3 cellular contexts compared by ENCODE assay signal in genomic region chr6:41446132-41446531, GRCh38.
TF ChIP-seq lines count a peak whose summit lies in the region.

No MANE protein-coding gene starts in this region.

TF ChIP-seq in HepG2, 621 proteins besides CTCF, POLR2A, EP300 and RAD21:
- 0 out of 2 replicates have a peak, but pooled peaks have one; percentile 15 for TF ChIP-seq ZNF121 (CRISPR knock-in tag; IDR thresholded peaks at IDR 0.05)
- no peak for TF ChIP-seq KLF6 (CRISPR knock-in tag; IDR thresholded peaks at IDR 0.05)

TF ChIP-seq in WTC11, 78 proteins besides CTCF, POLR2A, EP300 and RAD21:
- TF ChIP-seq, protein P1, sequence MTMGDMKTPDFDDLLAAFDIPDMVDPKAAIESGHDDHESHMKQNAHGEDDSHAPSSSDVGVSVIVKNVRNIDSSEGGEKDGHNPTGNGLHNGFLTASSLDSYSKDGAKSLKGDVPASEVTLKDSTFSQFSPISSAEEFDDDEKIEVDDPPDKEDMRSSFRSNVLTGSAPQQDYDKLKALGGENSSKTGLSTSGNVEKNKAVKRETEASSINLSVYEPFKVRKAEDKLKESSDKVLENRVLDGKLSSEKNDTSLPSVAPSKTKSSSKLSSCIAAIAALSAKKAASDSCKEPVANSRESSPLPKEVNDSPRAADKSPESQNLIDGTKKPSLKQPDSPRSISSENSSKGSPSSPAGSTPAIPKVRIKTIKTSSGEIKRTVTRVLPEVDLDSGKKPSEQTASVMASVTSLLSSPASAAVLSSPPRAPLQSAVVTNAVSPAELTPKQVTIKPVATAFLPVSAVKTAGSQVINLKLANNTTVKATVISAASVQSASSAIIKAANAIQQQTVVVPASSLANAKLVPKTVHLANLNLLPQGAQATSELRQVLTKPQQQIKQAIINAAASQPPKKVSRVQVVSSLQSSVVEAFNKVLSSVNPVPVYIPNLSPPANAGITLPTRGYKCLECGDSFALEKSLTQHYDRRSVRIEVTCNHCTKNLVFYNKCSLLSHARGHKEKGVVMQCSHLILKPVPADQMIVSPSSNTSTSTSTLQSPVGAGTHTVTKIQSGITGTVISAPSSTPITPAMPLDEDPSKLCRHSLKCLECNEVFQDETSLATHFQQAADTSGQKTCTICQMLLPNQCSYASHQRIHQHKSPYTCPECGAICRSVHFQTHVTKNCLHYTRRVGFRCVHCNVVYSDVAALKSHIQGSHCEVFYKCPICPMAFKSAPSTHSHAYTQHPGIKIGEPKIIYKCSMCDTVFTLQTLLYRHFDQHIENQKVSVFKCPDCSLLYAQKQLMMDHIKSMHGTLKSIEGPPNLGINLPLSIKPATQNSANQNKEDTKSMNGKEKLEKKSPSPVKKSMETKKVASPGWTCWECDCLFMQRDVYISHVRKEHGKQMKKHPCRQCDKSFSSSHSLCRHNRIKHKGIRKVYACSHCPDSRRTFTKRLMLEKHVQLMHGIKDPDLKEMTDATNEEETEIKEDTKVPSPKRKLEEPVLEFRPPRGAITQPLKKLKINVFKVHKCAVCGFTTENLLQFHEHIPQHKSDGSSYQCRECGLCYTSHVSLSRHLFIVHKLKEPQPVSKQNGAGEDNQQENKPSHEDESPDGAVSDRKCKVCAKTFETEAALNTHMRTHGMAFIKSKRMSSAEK (CRISPR knock-in tag; IDR thresholded peaks at IDR 0.05; ENCODE audit: borderline replicate concordance), result no peak
- TF ChIP-seq ZNF121 (CRISPR knock-in tag; IDR thresholded peaks at IDR 0.05), result peak; percentile 81; the same call in 1 of the 2 replicates
- TF ChIP-seq IRF2 (CRISPR knock-in tag; IDR thresholded peaks at IDR 0.05; ENCODE audit: borderline replicate concordance, low read depth), result no peak

TF ChIP-seq in endothelial cell of umbilical vein, 7 proteins besides CTCF, POLR2A, EP300 and RAD21:
- TF ChIP-seq GATA2 (IDR thresholded peaks at IDR 0.05; ENCODE audit: insufficient read depth, insufficient read length, low read depth, low read length) (no peak), JUN (IDR thresholded peaks at IDR 0.05; ENCODE audit: borderline replicate concordance, insufficient read depth, insufficient read length, low read depth) (no peak)
